ENCODE assay signal across 11 cellular contexts in genomic region chr7:101625076-101625914, GRCh38.
DNase-seq lines count a peak whose midpoint lies in the region; ATAC-seq and TF ChIP-seq lines count a peak whose summit lies in the region.
"Had no signal": no experiment of that assay in that cellular context is flagged by ENCODE, and none has a peak within 500 bp of the region (broad histone marks: within the 10 kb centered on the region; RNA-seq: fewer than 3 reads in every experiment).

No MANE protein-coding gene starts in this region.

- no peaks in the 10 kb centered on the region for H3K36me3 Mint-ChIP-seq in activated naive CD8-positive, alpha-beta T cell treated with anti-CD3 and anti-CD28 coated beads, Interleukin-2, amount 50 U/mL, for 24 hours (ENCODE audit: low read depth)
- H3K36me3 Mint-ChIP-seq: activated naive CD8-positive, alpha-beta T cell; naive thymus-derived CD4-positive, alpha-beta T cell had no signal

- no peak overlapping the region for H3K4me3 ChIP-seq in fibroblast of pulmonary artery (replicated peaks; ENCODE audit: low read depth, low read length)
- H3K4me3 ChIP-seq in retinal pigment epithelial cell (ENCODE audit: low read length), result no peak overlapping the region
- H3K4me3 ChIP-seq: skin epidermis had no signal

- no peaks in the 10 kb centered on the region for H3K4me1 Mint-ChIP-seq in activated naive CD8-positive, alpha-beta T cell treated with anti-CD3 and anti-CD28 coated beads, Interleukin-2, amount 50 U/mL, for 24 hours

- H3K27ac Mint-ChIP-seq in activated naive CD8-positive, alpha-beta T cell treated with anti-CD3 and anti-CD28 coated beads, Interleukin-2, amount 50 U/mL, for 24 hours, result no peak overlapping the region
- H3K27ac Mint-ChIP-seq: activated naive CD8-positive, alpha-beta T cell had no signal

- ATAC-seq in HG02885 (IDR thresholded peaks at IDR 0.05; ENCODE audit: poor library complexity, unreplicated experiment), result no peak
- ATAC-seq in GM19397 (IDR thresholded peaks at IDR 0.05; ENCODE audit: unreplicated experiment), result no peak
- ATAC-seq in activated naive CD8-positive, alpha-beta T cell treated with anti-CD3 and anti-CD28 coated beads, Interleukin-2, amount 50 U/mL, for 24 hours, result no peak
- ATAC-seq: naive thymus-derived CD4-positive, alpha-beta T cell had no signal

- DNase-seq in EL (peak; percentile 29), NCI-H2227 (lab: John Stamatoyannopoulos, UW; ENCODE audit: unreplicated experiment) (peak; percentile 37), fibroblast of pulmonary artery (ENCODE audit: low read depth) (peak; percentile 16), retinal pigment epithelial cell (ENCODE audit: low read depth) (peak; percentile 37), NCI-H187 treated with DMSO at 0.1 percent for 48 hours (lab: John Stamatoyannopoulos, UW) (no peak)
- DNase-seq in activated naive CD8-positive, alpha-beta T cell treated with anti-CD3 and anti-CD28 coated beads, Interleukin-2, amount 50 U/mL, for 24 hours, result no peak

- TF ChIP-seq CTCF in fibroblast of pulmonary artery (IDR thresholded peaks at IDR 0.05; ENCODE audit: low read length, missing control alignments), result no peak
- peak; percentile 50 for TF ChIP-seq CTCF in retinal pigment epithelial cell (conservative IDR thresholded peaks at IDR 0.05; ENCODE audit: low read depth, low read length)

- H3K4me3 Mint-ChIP-seq in activated naive CD8-positive, alpha-beta T cell treated with anti-CD3 and anti-CD28 coated beads, Interleukin-2, amount 50 U/mL, for 24 hours, result no peak overlapping the region
- H3K4me3 Mint-ChIP-seq: activated naive CD8-positive, alpha-beta T cell; naive thymus-derived CD4-positive, alpha-beta T cell had no signal

- no peaks in the 10 kb centered on the region for H3K9me3 Mint-ChIP-seq in activated naive CD8-positive, alpha-beta T cell treated with anti-CD3 and anti-CD28 coated beads, Interleukin-2, amount 50 U/mL, for 24 hours
- H3K9me3 Mint-ChIP-seq: naive thymus-derived CD4-positive, alpha-beta T cell had no signal

- H3K27me3 Mint-ChIP-seq in activated naive CD8-positive, alpha-beta T cell treated with anti-CD3 and anti-CD28 coated beads, Interleukin-2, amount 50 U/mL, for 24 hours, result peaks cover 19% of the 10 kb centered on the region

Comparison
In these comparisons a context has a peak if more than half of its experiments do, and no peak if none do; other contexts are left out.
1. DNase-seq: peak in EL (single experiment), NCI-H2227 (single experiment), fibroblast of pulmonary artery (single experiment) and retinal pigment epithelial cell (single experiment); none in NCI-H187 treated with DMSO at 0.1 percent for 48 hours (single experiment) and activated naive CD8-positive, alpha-beta T cell treated with anti-CD3 and anti-CD28 coated beads, Interleukin-2, amount 50 U/mL, for 24 hours (single experiment).